ENCODE assay signal across 8 cellular contexts in genomic region chr1:85275701-85276289, GRCh38. TPM values are rescaled to one million over a fixed set of nuclear protein-coding genes. Genes with fewer than 3 reads are reported as not detected.
DNase-seq lines count a peak whose midpoint lies in the region; ATAC-seq and TF ChIP-seq lines count a peak whose summit lies in the region.

No MANE protein-coding gene starts in this region.

- DNase-seq in AG04449 (ENCODE audit: low read depth, low spot score): no peak
- no peak for DNase-seq in Panc1 (ENCODE audit: low read depth, low spot score)
- DNase-seq in coronary artery (ENCODE audit: low spot score): no peak
- DNase-seq in posterior cingulate gyrus: no peak
- no peak for DNase-seq in stimulated activated CD8-positive, alpha-beta memory T cell treated with anti-CD3 and anti-CD28 coated beads, Interleukin-4, amount 100 ng/mL, for 48 hours

- H3K9me3 ChIP-seq in Panc1 (ENCODE audit: control insufficient read depth, insufficient read depth, low read depth, low read length): no peaks in the 10 kb centered on the region
- H3K9me3 ChIP-seq in muscle layer of duodenum (ENCODE audit: control insufficient read depth in 1 of 2, low read length in 2 of 2): no peaks in the 10 kb centered on the region

- peaks cover 18% of the 10 kb centered on the region for H3K36me3 ChIP-seq in Panc1 (ENCODE audit: control insufficient read depth, insufficient read depth, low read length)
- H3K36me3 ChIP-seq in muscle layer of duodenum (ENCODE audit: control insufficient read depth in 1 of 2, insufficient read depth in 2 of 2, low read length in 2 of 2): peaks cover 6 to 13% of the 10 kb centered on the region in 2 donors

- no peak for TF ChIP-seq CTCF in AG04449 (IDR thresholded peaks at IDR 0.05; ENCODE audit: insufficient read depth, low read length, missing control alignments)
- TF ChIP-seq CTCF in Panc1 (IDR thresholded peaks at IDR 0.05): no peak
- no peak for TF ChIP-seq CTCF in coronary artery (IDR thresholded peaks at IDR 0.05)

- no peaks in the 10 kb centered on the region for H3K27me3 ChIP-seq in Panc1 (ENCODE audit: control insufficient read depth, insufficient read depth, low read length)
- no peaks in the 10 kb centered on the region for H3K27me3 ChIP-seq in muscle layer of duodenum (ENCODE audit: low read depth, low read length)

- H3K27ac ChIP-seq in Panc1 (ENCODE audit: low read length): peak overlapping the region; percentile 97
- peak overlapping the region; percentile 93 to 96 for H3K27ac ChIP-seq in coronary artery
- peak overlapping the region; percentile 98 for H3K27ac ChIP-seq in muscle layer of duodenum (ENCODE audit: low read length)

- peak; percentile 51 for TF ChIP-seq POLR2A in GM18951 (IDR thresholded peaks at IDR 0.05; ENCODE audit: extremely low read depth, insufficient read depth, insufficient read length)

- no TSS peak for BruUV-seq in Panc1 (replicated peaks; lab: Mats Ljungman, UMichigan)

- POLR2A ChIA-PET in AG04449 (lab: Yijun Ruan, JAX): interaction anchor here (1.0 to 2.7 kb wide), 6 partner anchors 17 to 408 kb away, joined by 3 to 15 read pairs (median 6); partner anchors contain the start of genes C1orf52 and CCN1
- POLR2A ChIA-PET in Panc1 (lab: Charles Lee): interaction anchor here (0.6 to 3.1 kb wide), 16 partner anchors 9 to 1118 kb away, joined by 3 to 16 read pairs (median 4); partner anchors contain the start of genes C1orf52 and ZNHIT6

- peak overlapping the region; percentile 94 for H3K4me3 ChIP-seq in AG04449 (ENCODE audit: low read depth, low read length)
- peak overlapping the region; percentile 83 to 88 for H3K4me3 ChIP-seq in Panc1 (ENCODE audit: low read depth in 2 of 2, low read length in 2 of 2)
- peak overlapping the region; percentile 83 for H3K4me3 ChIP-seq in coronary artery
- peak overlapping the region; percentile 93 to 98 for H3K4me3 ChIP-seq in muscle layer of duodenum (ENCODE audit: low read depth in 1 of 2, low read length in 2 of 2)

- intact Hi-C loops in Panc1 (cut with micrococcal nuclease; ENCODE audit: unreplicated experiment) (no loop called here), posterior cingulate gyrus (cut with DNase I) (no loop called here)

- ATAC-seq in Panc1 (no peak), GM21526 (IDR thresholded peaks at IDR 0.05; ENCODE audit: low FRiP score, unreplicated experiment) (no peak)

- peaks cover 52% of the 10 kb centered on the region for H3K4me1 ChIP-seq in Panc1 (ENCODE audit: control insufficient read depth, insufficient read depth, low read length)
- peaks cover 14 to 24% of the 10 kb centered on the region in 2 donors for H3K4me1 ChIP-seq in muscle layer of duodenum (ENCODE audit: control insufficient read depth in 1 of 2, insufficient read depth in 2 of 2, low read length in 2 of 2)

- CTCF ChIA-PET in AG04449 (lab: Yijun Ruan, JAX) (interaction anchor here (1.2 to 10.5 kb wide), 6 partner anchors 8 to 166 kb away, joined by 4 to 146 read pairs (median 4); partner anchors contain the start of gene C1orf52), Panc1 (lab: Charles Lee) (interaction anchor here (0.5 to 1.5 kb wide), 5 partner anchors 9 to 1674 kb away, joined by 3 to 17 read pairs (median 3); partner anchors contain the start of gene C1orf52)

- in situ Hi-C loops in GM18951 (cut with MboI; ENCODE audit: low sequenced_read_pairs, unreplicated experiment) (no loop called here), Panc1 (cut with HindIII; ENCODE audit: low pct_unique_long_range_greater_than_20kb, low sequenced_read_pairs) (no loop called here)

RNA-seq across cellular contexts. Expression of gene BCL10, which starts 0.6 kb away (rescaled TPM):
- 69.9 TPM for total RNA-seq in Panc1 (2021; ENCODE audit: unreplicated experiment)
- polyA plus RNA-seq in Panc1 (2012; ENCODE audit: insufficient read length): 32.8 TPM

RNA-seq across cellular contexts. Expression of gene C1orf52, which starts 16.3 kb away (rescaled TPM):
- total RNA-seq in Panc1 (2021; ENCODE audit: unreplicated experiment): 51.6 TPM
- polyA plus RNA-seq in Panc1 (2012; ENCODE audit: insufficient read length): 44.0 TPM
